Comparison of ENCODE assay signal across 1 cellular context in the genomic region with DNA sequence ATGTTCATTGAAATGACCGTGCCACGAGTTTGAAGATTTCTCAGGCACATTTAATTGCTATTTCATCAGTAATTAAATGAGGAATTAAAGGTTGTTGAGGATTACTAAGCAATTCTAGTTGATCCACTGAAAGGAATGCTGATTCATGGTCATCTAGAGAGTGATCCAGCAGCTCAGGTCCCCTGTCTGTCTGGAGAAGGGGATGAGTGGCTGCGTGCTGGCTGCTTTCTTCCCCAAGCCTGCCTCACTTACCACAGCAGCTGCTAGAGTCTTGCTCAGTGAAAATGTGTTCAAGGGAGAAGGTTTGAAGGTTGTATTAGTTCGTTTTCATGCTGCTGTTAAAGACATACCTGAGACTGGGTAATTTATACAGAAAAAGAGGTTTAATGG.
TF ChIP-seq lines count a peak whose summit lies in the region.

No MANE protein-coding gene starts in this region.

TF ChIP-seq in HCT116, 20 proteins besides CTCF, POLR2A, EP300 and RAD21 (continued from another document):
- TF ChIP-seq ELF1 (IDR thresholded peaks at IDR 0.05; ENCODE audit: borderline replicate concordance, low read depth) (no peak), ZFX (IDR thresholded peaks at IDR 0.05) (no peak), SIN3A (IDR thresholded peaks at IDR 0.05; ENCODE audit: low read depth) (no peak)
- TF ChIP-seq, protein P1, sequence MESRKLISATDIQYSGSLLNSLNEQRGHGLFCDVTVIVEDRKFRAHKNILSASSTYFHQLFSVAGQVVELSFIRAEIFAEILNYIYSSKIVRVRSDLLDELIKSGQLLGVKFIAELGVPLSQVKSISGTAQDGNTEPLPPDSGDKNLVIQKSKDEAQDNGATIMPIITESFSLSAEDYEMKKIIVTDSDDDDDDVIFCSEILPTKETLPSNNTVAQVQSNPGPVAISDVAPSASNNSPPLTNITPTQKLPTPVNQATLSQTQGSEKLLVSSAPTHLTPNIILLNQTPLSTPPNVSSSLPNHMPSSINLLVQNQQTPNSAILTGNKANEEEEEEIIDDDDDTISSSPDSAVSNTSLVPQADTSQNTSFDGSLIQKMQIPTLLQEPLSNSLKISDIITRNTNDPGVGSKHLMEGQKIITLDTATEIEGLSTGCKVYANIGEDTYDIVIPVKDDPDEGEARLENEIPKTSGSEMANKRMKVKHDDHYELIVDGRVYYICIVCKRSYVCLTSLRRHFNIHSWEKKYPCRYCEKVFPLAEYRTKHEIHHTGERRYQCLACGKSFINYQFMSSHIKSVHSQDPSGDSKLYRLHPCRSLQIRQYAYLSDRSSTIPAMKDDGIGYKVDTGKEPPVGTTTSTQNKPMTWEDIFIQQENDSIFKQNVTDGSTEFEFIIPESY (IDR thresholded peaks at IDR 0.05; ENCODE audit: extremely low read depth, insufficient replicate concordance, low read length) = no peak
TF ChIP-seq in HCT116: peak in this region for 0.
